In genomic region chr1:2687174-2687591, GRCh38 we compare ENCODE assay signal across 1 cellular context. TPM values are rescaled to one million over a fixed set of nuclear protein-coding genes. Genes with fewer than 3 reads are reported as not detected.
"Had no signal": no experiment of that assay in that cellular context is flagged by ENCODE, and none has a peak within 500 bp of the region (broad histone marks: within the 10 kb centered on the region; RNA-seq: fewer than 3 reads in every experiment).

No MANE protein-coding gene starts in this region.

RNA-seq across cellular contexts. Expression of gene MMEL1, which starts 54.4 kb away (rescaled TPM):
- total RNA-seq: SJCRH30 had no signal
